Comparison of ENCODE assay signal across 8 cellular contexts in the genomic region with DNA sequence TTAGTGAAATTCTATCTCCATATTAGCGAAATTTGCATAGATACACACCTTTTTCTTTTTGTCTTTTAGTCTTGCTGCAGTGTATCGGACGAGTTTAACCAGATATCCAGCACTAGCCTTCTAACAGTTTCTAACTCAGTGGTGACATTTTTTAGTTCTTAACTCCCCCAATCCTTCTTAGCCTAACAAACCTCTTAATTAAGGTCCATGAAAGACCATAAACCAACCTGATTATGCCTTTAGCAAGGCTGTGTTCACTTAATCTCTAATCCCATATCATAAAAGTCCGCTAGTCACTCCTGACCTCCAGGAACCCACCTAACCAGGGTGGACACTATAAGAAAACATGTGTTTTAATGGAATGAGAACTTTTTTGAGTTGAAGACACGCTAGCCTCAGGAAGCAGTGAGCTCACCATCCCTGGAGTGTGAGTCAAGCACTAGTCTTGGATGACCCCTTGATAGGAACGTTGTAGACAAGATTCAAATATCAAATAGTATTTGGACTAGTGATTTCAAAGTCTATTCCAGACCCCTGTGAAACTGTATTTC.
DNase-seq lines count a peak whose midpoint lies in the region; ATAC-seq and TF ChIP-seq lines count a peak whose summit lies in the region.

No MANE protein-coding gene starts in this region.

- peak overlapping the region; percentile 33 for H3K9ac ChIP-seq in mucosa of stomach (ENCODE audit: low read length)

- DNase-seq in NCI-H345 treated with DMSO at 0.1 percent for 48 hours (lab: John Stamatoyannopoulos, UW; ENCODE audit: unreplicated experiment) (peak; percentile 12), NCI-H345 (lab: John Stamatoyannopoulos, UW) (no peak), NCI-H82 (lab: John Stamatoyannopoulos, UW) (peak; percentile 52), cerebellar cortex (ENCODE audit: low spot score) (peak; percentile 39), GM10266 (ENCODE audit: extremely low spot score) (no peak)
- no peak for DNase-seq in activated CD4-positive, CD25-positive, alpha-beta regulatory T cell treated with anti-CD3 and anti-CD28 coated beads, Interleukin-2, amount 50 U/mL, for 72 hours

- peaks cover 6% of the 10 kb centered on the region for H3K4me1 ChIP-seq in mucosa of stomach (ENCODE audit: control insufficient read depth, insufficient read depth, low read length)

- ATAC-seq in HG03565 (IDR thresholded peaks at IDR 0.05; ENCODE audit: unreplicated experiment), result no peak

- H3K9me3 ChIP-seq in mucosa of stomach (ENCODE audit: control insufficient read depth, low read length), result no peaks in the 10 kb centered on the region

- H3K4me3 ChIP-seq in mucosa of stomach (ENCODE audit: low read length), result peak overlapping the region; percentile 1

- H3K36me3 ChIP-seq in mucosa of stomach (ENCODE audit: control insufficient read depth, insufficient read depth, low read length), result no peaks in the 10 kb centered on the region

- no peaks in the 10 kb centered on the region for H3K27me3 ChIP-seq in mucosa of stomach (ENCODE audit: control insufficient read depth, insufficient read depth, low read length)

- no peak for TF ChIP-seq CTCF in GM10266 (IDR thresholded peaks at IDR 0.05; ENCODE audit: control insufficient read depth, insufficient read depth, low read depth, missing control alignments)

Comparison
In these comparisons a context has a peak if more than half of its experiments do, and no peak if none do; other contexts are left out.
1. DNase-seq: peak in NCI-H345 treated with DMSO at 0.1 percent for 48 hours (single experiment), NCI-H82 (single experiment) and cerebellar cortex (single experiment); none in NCI-H345 (single experiment), activated CD4-positive, CD25-positive, alpha-beta regulatory T cell treated with anti-CD3 and anti-CD28 coated beads, Interleukin-2, amount 50 U/mL, for 72 hours (single experiment) and GM10266 (single experiment).